ENCODE assay signal across 8 cellular contexts in the genomic region with DNA sequence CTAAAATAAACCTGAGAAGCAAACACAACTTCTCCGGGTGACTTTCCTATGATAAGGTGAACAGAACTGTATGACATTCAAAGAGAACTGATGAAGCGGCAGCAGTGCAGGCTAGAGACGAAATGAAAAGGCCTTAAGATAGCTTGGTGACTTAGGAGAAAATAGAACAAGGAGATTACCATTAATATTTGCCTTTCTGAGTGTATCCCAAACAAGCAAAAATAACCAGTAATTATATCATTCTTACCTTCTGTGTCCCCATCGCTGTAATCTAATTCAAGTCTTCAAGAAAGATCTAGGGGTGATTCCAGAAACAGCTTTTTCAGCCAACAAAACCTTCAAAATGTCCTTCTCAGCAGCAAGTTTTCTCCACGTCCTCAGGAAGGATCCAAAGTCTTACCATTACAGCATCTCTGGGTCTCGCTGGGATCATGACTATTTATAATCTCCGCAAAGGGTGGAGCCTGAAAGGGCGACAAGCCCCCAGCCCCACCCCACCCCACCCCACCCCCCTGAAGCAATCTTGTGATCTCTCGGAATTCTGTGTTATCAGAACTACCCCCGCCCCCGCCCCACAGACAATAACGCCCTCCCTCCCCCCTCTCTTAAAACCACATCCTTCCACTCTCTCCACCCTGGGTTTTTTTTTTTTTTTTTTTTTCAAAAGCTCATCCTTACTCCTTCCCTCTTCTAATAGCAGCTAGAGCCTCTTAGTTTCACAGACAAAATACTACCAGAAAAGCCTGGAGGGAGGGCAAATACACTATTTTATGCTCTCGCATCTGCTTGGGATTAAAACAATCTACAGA. TPM values are rescaled to one million over a fixed set of nuclear protein-coding genes. Genes with fewer than 3 reads are reported as not detected.
A peak's percentile ranks its signal among the peaks of the same experiment; 100 is the strongest.
DNase-seq lines count a peak whose midpoint lies in the region; ATAC-seq and TF ChIP-seq lines count a peak whose summit lies in the region.

TSS of gene SLC2A3 (minus strand) at position 415 of the 809 bp plus-strand sequence. CDS start at position 262, 153 bp downstream.

- 3 to 4% methylated on average over 13 of the region's 13 CpGs for WGBS in testis, 2 donors

- H3K27ac Mint-ChIP-seq in activated naive CD8-positive, alpha-beta T cell treated with anti-CD3 and anti-CD28 coated beads for 36 hours, result no peak within 1 kb of the TSS
- no peak within 1 kb of the TSS for H3K27ac Mint-ChIP-seq in glutamatergic neuron (ENCODE audit: unreplicated experiment)

- no peaks in the 10 kb centered on the region for H3K9me3 ChIP-seq in testis

- DNase-seq in GM10266 (ENCODE audit: extremely low spot score) (peak; percentile 81), SKM-1 treated with dmso at 0.1 percent for 144 hours (lab: John Stamatoyannopoulos, UW; ENCODE audit: unreplicated experiment) (peak; percentile 60), glutamatergic neuron (peak; percentile 49), occipital lobe (lab: John Stamatoyannopoulos, UW) (peak; percentile 39), testis (peak; percentile 51), HuH-7.5 (ENCODE audit: low spot score) (no peak)
- DNase-seq in activated naive CD8-positive, alpha-beta T cell treated with anti-CD3 and anti-CD28 coated beads for 36 hours, result peak; percentile 81

- no peak for TF ChIP-seq POLR2A in testis (IDR thresholded peaks at IDR 0.05)

- H3K4me1 ChIP-seq in testis, result peaks cover 5% of the 10 kb centered on the region

- H3K27ac ChIP-seq in testis, result peak within 1 kb of the TSS; percentile 71 to 85

- H3K36me3 Mint-ChIP-seq in activated naive CD8-positive, alpha-beta T cell treated with anti-CD3 and anti-CD28 coated beads for 36 hours, result peaks cover 6% of the 10 kb centered on the region
- H3K36me3 Mint-ChIP-seq in glutamatergic neuron (ENCODE audit: unreplicated experiment), result no peaks in the 10 kb centered on the region

- H3K9me3 Mint-ChIP-seq in activated naive CD8-positive, alpha-beta T cell treated with anti-CD3 and anti-CD28 coated beads for 36 hours, result no peaks in the 10 kb centered on the region
- no peaks in the 10 kb centered on the region for H3K9me3 Mint-ChIP-seq in glutamatergic neuron (ENCODE audit: unreplicated experiment)

- peak; percentile 43 for ATAC-seq in HG03280 (IDR thresholded peaks at IDR 0.05; ENCODE audit: unreplicated experiment)

- H3K4me1 Mint-ChIP-seq in activated naive CD8-positive, alpha-beta T cell treated with anti-CD3 and anti-CD28 coated beads for 36 hours, result peaks cover 12% of the 10 kb centered on the region
- H3K4me1 Mint-ChIP-seq in glutamatergic neuron (ENCODE audit: low read depth, unreplicated experiment), result peaks cover 5% of the 10 kb centered on the region

- no peaks in the 10 kb centered on the region for H3K27me3 ChIP-seq in testis

- H3K36me3 ChIP-seq in testis (ENCODE audit: low read depth, missing control alignments), result no peaks in the 10 kb centered on the region

- H3K27me3 Mint-ChIP-seq in activated naive CD8-positive, alpha-beta T cell treated with anti-CD3 and anti-CD28 coated beads for 36 hours, result no peaks in the 10 kb centered on the region
- H3K27me3 Mint-ChIP-seq in glutamatergic neuron (ENCODE audit: unreplicated experiment), result no peaks in the 10 kb centered on the region

- intact Hi-C loops in testis (cut with DNase I; ENCODE audit: low total_unique reads), result loop anchor here (10.0 kb wide), 1 partner anchor 59 kb away; no protein-coding TSS in a partner anchor

- TF ChIP-seq CTCF in GM10266 (IDR thresholded peaks at IDR 0.05; ENCODE audit: control insufficient read depth, insufficient read depth, low read depth, missing control alignments) (no peak), glutamatergic neuron (IDR thresholded peaks at IDR 0.05; ENCODE audit: partially characterized antibody, unreplicated experiment) (no peak), testis (IDR thresholded peaks at IDR 0.05) (no peak)

- H3K4me3 Mint-ChIP-seq in activated naive CD8-positive, alpha-beta T cell treated with anti-CD3 and anti-CD28 coated beads for 36 hours, result no peak within 1 kb of the TSS
- no peak within 1 kb of the TSS for H3K4me3 Mint-ChIP-seq in glutamatergic neuron (ENCODE audit: unreplicated experiment)

- peak within 1 kb of the TSS; percentile 52 to 61 for H3K4me3 ChIP-seq in testis

RNA-seq across cellular contexts. Expression of gene SLC2A3, which starts in this region (rescaled TPM):
- total RNA-seq in activated naive CD8-positive, alpha-beta T cell treated with anti-CD3 and anti-CD28 coated beads for 36 hours, result 100 to 1,000 TPM; 125 to 147 TPM
- total RNA-seq in glutamatergic neuron (ENCODE audit: unreplicated experiment) (291 TPM), occipital lobe (57.1 TPM), testis (10 to 100 TPM; 11.0 to 25.7 TPM)
- polyA plus RNA-seq in testis (ENCODE audit: insufficient read depth, low read depth, low replicate concordance), result 22.3 TPM
